Comparison of ENCODE assay signal across 1 cellular context in genomic region chr19:6374179-6374709, GRCh38.
TF ChIP-seq lines count a peak whose summit lies in the region.

No MANE protein-coding gene starts in this region.

TF ChIP-seq in GM23338, 12 proteins besides CTCF, POLR2A, EP300 and RAD21 (continued from another document):
- no peak for TF ChIP-seq ZNF462 (CRISPR knock-in tag; IDR thresholded peaks at IDR 0.05)
- TF ChIP-seq NANOG (IDR thresholded peaks at IDR 0.05; ENCODE audit: borderline replicate concordance) = no peak
